ENCODE assay signal across 1 cellular context in the genomic region with DNA sequence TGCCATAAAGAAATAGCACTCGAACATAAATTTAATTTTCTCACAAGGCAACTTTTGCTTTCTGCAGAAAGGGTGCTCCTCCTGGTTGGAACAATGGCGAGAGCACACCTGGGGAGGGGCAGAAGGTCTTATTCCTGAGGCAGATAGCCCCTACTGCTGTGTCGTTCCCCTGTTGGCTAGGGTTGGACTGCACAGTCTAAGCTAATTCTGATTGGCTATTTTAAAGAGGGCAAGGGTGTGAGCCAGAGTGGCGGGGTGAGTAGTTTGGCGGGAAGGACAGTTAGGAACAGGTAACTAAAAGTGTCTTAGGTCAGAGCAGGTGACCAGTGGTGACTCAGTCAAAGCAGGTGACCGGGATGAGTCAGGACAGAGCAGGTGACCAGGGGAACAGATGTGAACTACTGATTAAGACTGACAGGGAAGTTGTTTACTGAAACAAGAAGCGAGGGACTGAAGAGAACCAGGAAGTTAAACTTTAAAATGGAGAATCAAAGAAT.
TF ChIP-seq lines count a peak whose summit lies in the region.

No MANE protein-coding gene starts in this region.

TF ChIP-seq in K562, 482 proteins besides CTCF, POLR2A, EP300 and RAD21 (continued from another document and continues in another):
- TF ChIP-seq, protein P1, sequence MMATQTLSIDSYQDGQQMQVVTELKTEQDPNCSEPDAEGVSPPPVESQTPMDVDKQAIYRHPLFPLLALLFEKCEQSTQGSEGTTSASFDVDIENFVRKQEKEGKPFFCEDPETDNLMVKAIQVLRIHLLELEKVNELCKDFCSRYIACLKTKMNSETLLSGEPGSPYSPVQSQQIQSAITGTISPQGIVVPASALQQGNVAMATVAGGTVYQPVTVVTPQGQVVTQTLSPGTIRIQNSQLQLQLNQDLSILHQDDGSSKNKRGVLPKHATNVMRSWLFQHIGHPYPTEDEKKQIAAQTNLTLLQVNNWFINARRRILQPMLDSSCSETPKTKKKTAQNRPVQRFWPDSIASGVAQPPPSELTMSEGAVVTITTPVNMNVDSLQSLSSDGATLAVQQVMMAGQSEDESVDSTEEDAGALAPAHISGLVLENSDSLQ (IDR thresholded peaks at IDR 0.05) = peak; percentile 77
- no peak for TF ChIP-seq SNIP1 (IDR thresholded peaks at IDR 0.05; ENCODE audit: low read depth)
- TF ChIP-seq, protein P2, sequence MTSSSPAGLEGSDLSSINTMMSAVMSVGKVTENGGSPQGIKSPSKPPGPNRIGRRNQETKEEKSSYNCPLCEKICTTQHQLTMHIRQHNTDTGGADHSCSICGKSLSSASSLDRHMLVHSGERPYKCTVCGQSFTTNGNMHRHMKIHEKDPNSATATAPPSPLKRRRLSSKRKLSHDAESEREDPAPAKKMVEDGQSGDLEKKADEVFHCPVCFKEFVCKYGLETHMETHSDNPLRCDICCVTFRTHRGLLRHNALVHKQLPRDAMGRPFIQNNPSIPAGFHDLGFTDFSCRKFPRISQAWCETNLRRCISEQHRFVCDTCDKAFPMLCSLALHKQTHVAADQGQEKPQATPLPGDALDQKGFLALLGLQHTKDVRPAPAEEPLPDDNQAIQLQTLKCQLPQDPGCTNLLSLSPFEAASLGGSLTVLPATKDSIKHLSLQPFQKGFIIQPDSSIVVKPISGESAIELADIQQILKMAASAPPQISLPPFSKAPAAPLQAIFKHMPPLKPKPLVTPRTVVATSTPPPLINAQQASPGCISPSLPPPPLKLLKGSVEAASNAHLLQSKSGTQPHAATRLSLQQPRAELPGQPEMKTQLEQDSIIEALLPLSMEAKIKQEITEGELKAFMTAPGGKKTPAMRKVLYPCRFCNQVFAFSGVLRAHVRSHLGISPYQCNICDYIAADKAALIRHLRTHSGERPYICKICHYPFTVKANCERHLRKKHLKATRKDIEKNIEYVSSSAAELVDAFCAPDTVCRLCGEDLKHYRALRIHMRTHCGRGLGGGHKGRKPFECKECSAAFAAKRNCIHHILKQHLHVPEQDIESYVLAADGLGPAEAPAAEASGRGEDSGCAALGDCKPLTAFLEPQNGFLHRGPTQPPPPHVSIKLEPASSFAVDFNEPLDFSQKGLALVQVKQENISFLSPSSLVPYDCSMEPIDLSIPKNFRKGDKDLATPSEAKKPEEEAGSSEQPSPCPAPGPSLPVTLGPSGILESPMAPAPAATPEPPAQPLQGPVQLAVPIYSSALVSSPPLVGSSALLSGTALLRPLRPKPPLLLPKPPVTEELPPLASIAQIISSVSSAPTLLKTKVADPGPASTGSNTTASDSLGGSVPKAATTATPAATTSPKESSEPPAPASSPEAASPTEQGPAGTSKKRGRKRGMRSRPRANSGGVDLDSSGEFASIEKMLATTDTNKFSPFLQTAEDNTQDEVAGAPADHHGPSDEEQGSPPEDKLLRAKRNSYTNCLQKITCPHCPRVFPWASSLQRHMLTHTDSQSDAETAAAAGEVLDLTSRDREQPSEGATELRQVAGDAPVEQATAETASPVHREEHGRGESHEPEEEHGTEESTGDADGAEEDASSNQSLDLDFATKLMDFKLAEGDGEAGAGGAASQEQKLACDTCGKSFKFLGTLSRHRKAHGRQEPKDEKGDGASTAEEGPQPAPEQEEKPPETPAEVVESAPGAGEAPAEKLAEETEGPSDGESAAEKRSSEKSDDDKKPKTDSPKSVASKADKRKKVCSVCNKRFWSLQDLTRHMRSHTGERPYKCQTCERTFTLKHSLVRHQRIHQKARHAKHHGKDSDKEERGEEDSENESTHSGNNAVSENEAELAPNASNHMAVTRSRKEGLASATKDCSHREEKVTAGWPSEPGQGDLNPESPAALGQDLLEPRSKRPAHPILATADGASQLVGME (CRISPR knock-in tag; IDR thresholded peaks at IDR 0.05) = no peak
- TF ChIP-seq MCM5 (IDR thresholded peaks at IDR 0.05; ENCODE audit: low read depth) = no peak
- TF ChIP-seq, protein P3, sequence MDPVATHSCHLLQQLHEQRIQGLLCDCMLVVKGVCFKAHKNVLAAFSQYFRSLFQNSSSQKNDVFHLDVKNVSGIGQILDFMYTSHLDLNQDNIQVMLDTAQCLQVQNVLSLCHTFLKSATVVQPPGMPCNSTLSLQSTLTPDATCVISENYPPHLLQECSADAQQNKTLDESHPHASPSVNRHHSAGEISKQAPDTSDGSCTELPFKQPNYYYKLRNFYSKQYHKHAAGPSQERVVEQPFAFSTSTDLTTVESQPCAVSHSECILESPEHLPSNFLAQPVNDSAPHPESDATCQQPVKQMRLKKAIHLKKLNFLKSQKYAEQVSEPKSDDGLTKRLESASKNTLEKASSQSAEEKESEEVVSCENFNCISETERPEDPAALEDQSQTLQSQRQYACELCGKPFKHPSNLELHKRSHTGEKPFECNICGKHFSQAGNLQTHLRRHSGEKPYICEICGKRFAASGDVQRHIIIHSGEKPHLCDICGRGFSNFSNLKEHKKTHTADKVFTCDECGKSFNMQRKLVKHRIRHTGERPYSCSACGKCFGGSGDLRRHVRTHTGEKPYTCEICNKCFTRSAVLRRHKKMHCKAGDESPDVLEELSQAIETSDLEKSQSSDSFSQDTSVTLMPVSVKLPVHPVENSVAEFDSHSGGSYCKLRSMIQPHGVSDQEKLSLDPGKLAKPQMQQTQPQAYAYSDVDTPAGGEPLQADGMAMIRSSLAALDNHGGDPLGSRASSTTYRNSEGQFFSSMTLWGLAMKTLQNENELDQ (CRISPR knock-in tag; IDR thresholded peaks at IDR 0.05; ENCODE audit: borderline replicate concordance) = no peak
- peak; percentile 34 for TF ChIP-seq NEUROD1 (IDR thresholded peaks at IDR 0.05; ENCODE audit: borderline replicate concordance, low read depth, low read length, partially characterized antibody)
- TF ChIP-seq SETDB1 (IDR thresholded peaks at IDR 0.05; ENCODE audit: low read length) = no peak
- TF ChIP-seq WHSC1 (IDR thresholded peaks at IDR 0.05; ENCODE audit: low read length) = no peak
- no peak for TF ChIP-seq SMARCB1 (IDR thresholded peaks at IDR 0.05; ENCODE audit: insufficient read length, low read depth)
- no peak for TF ChIP-seq MXI1 (IDR thresholded peaks at IDR 0.05; ENCODE audit: low read depth, low read length)
- no peak for TF ChIP-seq ZNF668 (CRISPR knock-in tag; IDR thresholded peaks at IDR 0.05)
- TF ChIP-seq ZNF436 (CRISPR knock-in tag; IDR thresholded peaks at IDR 0.05) = no peak
- peak; percentile 74; the same call in 1 of the 2 replicates for TF ChIP-seq CC2D1A (IDR thresholded peaks at IDR 0.05)
- TF ChIP-seq, protein P4, sequence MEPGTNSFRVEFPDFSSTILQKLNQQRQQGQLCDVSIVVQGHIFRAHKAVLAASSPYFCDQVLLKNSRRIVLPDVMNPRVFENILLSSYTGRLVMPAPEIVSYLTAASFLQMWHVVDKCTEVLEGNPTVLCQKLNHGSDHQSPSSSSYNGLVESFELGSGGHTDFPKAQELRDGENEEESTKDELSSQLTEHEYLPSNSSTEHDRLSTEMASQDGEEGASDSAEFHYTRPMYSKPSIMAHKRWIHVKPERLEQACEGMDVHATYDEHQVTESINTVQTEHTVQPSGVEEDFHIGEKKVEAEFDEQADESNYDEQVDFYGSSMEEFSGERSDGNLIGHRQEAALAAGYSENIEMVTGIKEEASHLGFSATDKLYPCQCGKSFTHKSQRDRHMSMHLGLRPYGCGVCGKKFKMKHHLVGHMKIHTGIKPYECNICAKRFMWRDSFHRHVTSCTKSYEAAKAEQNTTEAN (CRISPR knock-in tag; IDR thresholded peaks at IDR 0.05) = no peak
- TF ChIP-seq NFE2 (IDR thresholded peaks at IDR 0.05; ENCODE audit: low read depth) = peak; percentile 60
- TF ChIP-seq, protein P5, sequence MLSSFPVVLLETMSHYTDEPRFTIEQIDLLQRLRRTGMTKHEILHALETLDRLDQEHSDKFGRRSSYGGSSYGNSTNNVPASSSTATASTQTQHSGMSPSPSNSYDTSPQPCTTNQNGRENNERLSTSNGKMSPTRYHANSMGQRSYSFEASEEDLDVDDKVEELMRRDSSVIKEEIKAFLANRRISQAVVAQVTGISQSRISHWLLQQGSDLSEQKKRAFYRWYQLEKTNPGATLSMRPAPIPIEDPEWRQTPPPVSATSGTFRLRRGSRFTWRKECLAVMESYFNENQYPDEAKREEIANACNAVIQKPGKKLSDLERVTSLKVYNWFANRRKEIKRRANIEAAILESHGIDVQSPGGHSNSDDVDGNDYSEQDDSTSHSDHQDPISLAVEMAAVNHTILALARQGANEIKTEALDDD (IDR thresholded peaks at IDR 0.05) = peak; percentile 57; the same call in 1 of the 2 replicates
- peak; percentile 56; the same call in 1 of the 2 replicates for TF ChIP-seq RAD51 (IDR thresholded peaks at IDR 0.05; ENCODE audit: borderline replicate concordance, low read depth)
- TF ChIP-seq ZNF444 (CRISPR knock-in tag; IDR thresholded peaks at IDR 0.05) = no peak
- peak; percentile 75 for TF ChIP-seq TCF3 (CRISPR knock-in tag; IDR thresholded peaks at IDR 0.05)
- TF ChIP-seq, protein P6, sequence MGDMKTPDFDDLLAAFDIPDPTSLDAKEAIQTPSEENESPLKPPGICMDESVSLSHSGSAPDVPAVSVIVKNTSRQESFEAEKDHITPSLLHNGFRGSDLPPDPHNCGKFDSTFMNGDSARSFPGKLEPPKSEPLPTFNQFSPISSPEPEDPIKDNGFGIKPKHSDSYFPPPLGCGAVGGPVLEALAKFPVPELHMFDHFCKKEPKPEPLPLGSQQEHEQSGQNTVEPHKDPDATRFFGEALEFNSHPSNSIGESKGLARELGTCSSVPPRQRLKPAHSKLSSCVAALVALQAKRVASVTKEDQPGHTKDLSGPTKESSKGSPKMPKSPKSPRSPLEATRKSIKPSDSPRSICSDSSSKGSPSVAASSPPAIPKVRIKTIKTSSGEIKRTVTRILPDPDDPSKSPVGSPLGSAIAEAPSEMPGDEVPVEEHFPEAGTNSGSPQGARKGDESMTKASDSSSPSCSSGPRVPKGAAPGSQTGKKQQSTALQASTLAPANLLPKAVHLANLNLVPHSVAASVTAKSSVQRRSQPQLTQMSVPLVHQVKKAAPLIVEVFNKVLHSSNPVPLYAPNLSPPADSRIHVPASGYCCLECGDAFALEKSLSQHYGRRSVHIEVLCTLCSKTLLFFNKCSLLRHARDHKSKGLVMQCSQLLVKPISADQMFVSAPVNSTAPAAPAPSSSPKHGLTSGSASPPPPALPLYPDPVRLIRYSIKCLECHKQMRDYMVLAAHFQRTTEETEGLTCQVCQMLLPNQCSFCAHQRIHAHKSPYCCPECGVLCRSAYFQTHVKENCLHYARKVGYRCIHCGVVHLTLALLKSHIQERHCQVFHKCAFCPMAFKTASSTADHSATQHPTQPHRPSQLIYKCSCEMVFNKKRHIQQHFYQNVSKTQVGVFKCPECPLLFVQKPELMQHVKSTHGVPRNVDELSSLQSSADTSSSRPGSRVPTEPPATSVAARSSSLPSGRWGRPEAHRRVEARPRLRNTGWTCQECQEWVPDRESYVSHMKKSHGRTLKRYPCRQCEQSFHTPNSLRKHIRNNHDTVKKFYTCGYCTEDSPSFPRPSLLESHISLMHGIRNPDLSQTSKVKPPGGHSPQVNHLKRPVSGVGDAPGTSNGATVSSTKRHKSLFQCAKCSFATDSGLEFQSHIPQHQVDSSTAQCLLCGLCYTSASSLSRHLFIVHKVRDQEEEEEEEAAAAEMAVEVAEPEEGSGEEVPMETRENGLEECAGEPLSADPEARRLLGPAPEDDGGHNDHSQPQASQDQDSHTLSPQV (IDR thresholded peaks at IDR 0.05) = peak; percentile 69
- no peak for TF ChIP-seq ZNF695 (CRISPR knock-in tag; IDR thresholded peaks at IDR 0.05)
- no peak for TF ChIP-seq NONO (IDR thresholded peaks at IDR 0.05; ENCODE audit: low read depth in 2 of 2, low read length in 1 of 2)
- TF ChIP-seq, protein P7, sequence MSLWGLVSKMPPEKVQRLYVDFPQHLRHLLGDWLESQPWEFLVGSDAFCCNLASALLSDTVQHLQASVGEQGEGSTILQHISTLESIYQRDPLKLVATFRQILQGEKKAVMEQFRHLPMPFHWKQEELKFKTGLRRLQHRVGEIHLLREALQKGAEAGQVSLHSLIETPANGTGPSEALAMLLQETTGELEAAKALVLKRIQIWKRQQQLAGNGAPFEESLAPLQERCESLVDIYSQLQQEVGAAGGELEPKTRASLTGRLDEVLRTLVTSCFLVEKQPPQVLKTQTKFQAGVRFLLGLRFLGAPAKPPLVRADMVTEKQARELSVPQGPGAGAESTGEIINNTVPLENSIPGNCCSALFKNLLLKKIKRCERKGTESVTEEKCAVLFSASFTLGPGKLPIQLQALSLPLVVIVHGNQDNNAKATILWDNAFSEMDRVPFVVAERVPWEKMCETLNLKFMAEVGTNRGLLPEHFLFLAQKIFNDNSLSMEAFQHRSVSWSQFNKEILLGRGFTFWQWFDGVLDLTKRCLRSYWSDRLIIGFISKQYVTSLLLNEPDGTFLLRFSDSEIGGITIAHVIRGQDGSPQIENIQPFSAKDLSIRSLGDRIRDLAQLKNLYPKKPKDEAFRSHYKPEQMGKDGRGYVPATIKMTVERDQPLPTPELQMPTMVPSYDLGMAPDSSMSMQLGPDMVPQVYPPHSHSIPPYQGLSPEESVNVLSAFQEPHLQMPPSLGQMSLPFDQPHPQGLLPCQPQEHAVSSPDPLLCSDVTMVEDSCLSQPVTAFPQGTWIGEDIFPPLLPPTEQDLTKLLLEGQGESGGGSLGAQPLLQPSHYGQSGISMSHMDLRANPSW (CRISPR knock-in tag; IDR thresholded peaks at IDR 0.05) = no peak
- no peak for TF ChIP-seq ZFP30 (CRISPR knock-in tag; IDR thresholded peaks at IDR 0.05; ENCODE audit: borderline replicate concordance)
- no peak for TF ChIP-seq ZSCAN29 (IDR thresholded peaks at IDR 0.05)
- TF ChIP-seq ZFP1 (CRISPR knock-in tag; IDR thresholded peaks at IDR 0.05) = no peak
- no peak for TF ChIP-seq YY1 (IDR thresholded peaks at IDR 0.05; ENCODE audit: borderline replicate concordance in 1 of 3, control insufficient read depth in 1 of 3, extremely low read depth in 1 of 3, insufficient read depth in 3 of 3, insufficient read length in 1 of 3, insufficient replicate concordance in 2 of 3, low read depth in 1 of 3, low read length in 2 of 3)
- no peak for TF ChIP-seq MAZ (CRISPR knock-in tag; conservative IDR thresholded peaks at IDR 0.05 in 1 of 2, IDR thresholded peaks at IDR 0.05 in 1 of 2)
- TF ChIP-seq ZNF551 (CRISPR knock-in tag; IDR thresholded peaks at IDR 0.05) = no peak
- TF ChIP-seq TSC22D4 (tag; IDR thresholded peaks at IDR 0.05) = no peak
- TF ChIP-seq FOS (IDR thresholded peaks at IDR 0.05; ENCODE audit: extremely low read depth, insufficient read length) = peak; percentile 62
- no peak for TF ChIP-seq RFX5 (IDR thresholded peaks at IDR 0.05; ENCODE audit: low read depth, low read length)
- TF ChIP-seq LCOR (CRISPR knock-in tag; IDR thresholded peaks at IDR 0.05) = no peak
- TF ChIP-seq PCBP2 (IDR thresholded peaks at IDR 0.05; ENCODE audit: low read depth, low read length, poor library complexity, severe bottlenecking) = no peak
- no peak for TF ChIP-seq PTRF (tag; IDR thresholded peaks at IDR 0.05)
- no peak for TF ChIP-seq FOXA1 (IDR thresholded peaks at IDR 0.05; ENCODE audit: borderline replicate concordance)
- TF ChIP-seq, protein P8, sequence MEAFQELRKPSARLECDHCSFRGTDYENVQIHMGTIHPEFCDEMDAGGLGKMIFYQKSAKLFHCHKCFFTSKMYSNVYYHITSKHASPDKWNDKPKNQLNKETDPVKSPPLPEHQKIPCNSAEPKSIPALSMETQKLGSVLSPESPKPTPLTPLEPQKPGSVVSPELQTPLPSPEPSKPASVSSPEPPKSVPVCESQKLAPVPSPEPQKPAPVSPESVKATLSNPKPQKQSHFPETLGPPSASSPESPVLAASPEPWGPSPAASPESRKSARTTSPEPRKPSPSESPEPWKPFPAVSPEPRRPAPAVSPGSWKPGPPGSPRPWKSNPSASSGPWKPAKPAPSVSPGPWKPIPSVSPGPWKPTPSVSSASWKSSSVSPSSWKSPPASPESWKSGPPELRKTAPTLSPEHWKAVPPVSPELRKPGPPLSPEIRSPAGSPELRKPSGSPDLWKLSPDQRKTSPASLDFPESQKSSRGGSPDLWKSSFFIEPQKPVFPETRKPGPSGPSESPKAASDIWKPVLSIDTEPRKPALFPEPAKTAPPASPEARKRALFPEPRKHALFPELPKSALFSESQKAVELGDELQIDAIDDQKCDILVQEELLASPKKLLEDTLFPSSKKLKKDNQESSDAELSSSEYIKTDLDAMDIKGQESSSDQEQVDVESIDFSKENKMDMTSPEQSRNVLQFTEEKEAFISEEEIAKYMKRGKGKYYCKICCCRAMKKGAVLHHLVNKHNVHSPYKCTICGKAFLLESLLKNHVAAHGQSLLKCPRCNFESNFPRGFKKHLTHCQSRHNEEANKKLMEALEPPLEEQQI (IDR thresholded peaks at IDR 0.05) = peak; percentile 72; the same call in 1 of the 2 replicates
